In the genomic region with DNA sequence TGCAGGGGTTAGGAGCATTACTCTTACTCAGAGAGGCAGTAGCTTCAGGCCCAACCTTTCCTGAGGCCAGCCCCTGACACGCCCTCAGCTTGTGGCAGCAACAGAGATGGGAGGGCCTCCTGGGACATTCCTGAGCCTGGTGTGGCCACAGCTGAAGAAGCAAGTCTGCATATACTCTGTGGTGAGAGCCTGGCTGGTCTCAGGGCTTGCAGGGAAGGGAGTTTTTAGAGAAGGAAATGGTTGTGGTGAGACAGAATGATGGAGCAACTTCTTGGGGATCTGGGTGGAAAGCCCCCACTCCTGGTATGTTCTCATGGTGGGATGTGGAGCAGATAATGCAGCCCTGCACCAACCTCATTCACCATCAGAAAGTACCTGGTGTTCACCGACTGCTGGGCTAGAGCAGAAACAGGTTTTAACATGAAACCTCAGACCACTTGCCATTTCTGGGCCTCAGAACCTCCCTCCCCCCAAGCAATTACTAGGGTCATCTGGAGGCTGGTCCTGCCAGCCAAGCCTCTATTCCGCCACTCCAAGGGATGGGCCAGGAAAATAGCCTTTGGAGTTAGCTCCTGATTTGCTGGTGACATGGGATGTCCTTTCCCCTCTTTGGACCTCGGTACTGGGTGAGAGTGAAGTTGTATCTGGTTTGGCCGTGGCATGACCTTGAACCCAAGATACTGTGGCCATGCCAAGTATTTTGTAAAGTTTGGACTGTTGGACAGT, we compare ENCODE assay signal across 8 cellular contexts. TPM values are rescaled to one million over a fixed set of nuclear protein-coding genes. Genes with fewer than 3 reads are reported as not detected.
DNase-seq lines count a peak whose midpoint lies in the region; ATAC-seq and TF ChIP-seq lines count a peak whose summit lies in the region.

No MANE protein-coding gene starts in this region.

- H3K9ac ChIP-seq in OCI-LY1 (ENCODE audit: low read length) = peak overlapping the region; percentile 24; the same call in 1 of the 2 replicates

- TF ChIP-seq POLR2A in GM18951 (IDR thresholded peaks at IDR 0.05; ENCODE audit: extremely low read depth, insufficient read depth, insufficient read length) (peak; percentile 40), sigmoid colon (IDR thresholded peaks at IDR 0.05) (no peak)

- no peak for TF ChIP-seq EP300 in sigmoid colon (IDR thresholded peaks at IDR 0.05)

- TF ChIP-seq CTCF in OCI-LY1 (IDR thresholded peaks at IDR 0.05; ENCODE audit: low read length) (no peak), sigmoid colon (IDR thresholded peaks at IDR 0.05) (no peak)

- H3K27ac ChIP-seq in OCI-LY1 (ENCODE audit: low read depth, low read length, poor library complexity, severe bottlenecking) (peak overlapping the region; percentile 90), sigmoid colon (peak overlapping the region in 3 of 4 donors; percentile 37 to 59 (median 52))

- H3K36me3 ChIP-seq in OCI-LY1 (ENCODE audit: insufficient read depth, low read length) (no peaks in the 10 kb centered on the region), sigmoid colon (no peaks in the 10 kb centered on the region)

- no peaks in the 10 kb centered on the region for H3K9me3 ChIP-seq in OCI-LY1 (ENCODE audit: low read length)
- no peaks in the 10 kb centered on the region for H3K9me3 ChIP-seq in sigmoid colon

- H3K9me2 ChIP-seq in OCI-LY1 (ENCODE audit: low read depth, low read length) = no peaks in the 10 kb centered on the region

- no peaks in the 10 kb centered on the region for H4K20me1 ChIP-seq in OCI-LY1 (ENCODE audit: insufficient read depth, low read length)

- H3F3A ChIP-seq in OCI-LY1 (ENCODE audit: insufficient read depth, low read length) = no peaks in the 10 kb centered on the region

- no peaks in the 10 kb centered on the region for H3K79me2 ChIP-seq in OCI-LY1 (ENCODE audit: insufficient read depth, low read length)

- H3K27me3 ChIP-seq in OCI-LY1 (ENCODE audit: insufficient read depth, low read length) = no peaks in the 10 kb centered on the region
- H3K27me3 ChIP-seq in sigmoid colon = no peaks in the 10 kb centered on the region

- 37 to 50% methylated on average over 5 of the region's 5 CpGs for WGBS in sigmoid colon, 2 donors

- DNase-seq in Ammon's horn (ENCODE audit: low spot score) = peak; percentile 85
- DNase-seq in activated effector memory CD4-positive, alpha-beta T cell treated with anti-CD3 and anti-CD28 coated beads, Interleukin-2, amount 50 U/mL, for 16 hours = peak; percentile 83
- peak; percentile 87 for DNase-seq in Right ventricle myocardium inferior (ENCODE audit: missing footprints)
- peak; percentile 83 for DNase-seq in sigmoid colon
- no peak for DNase-seq in NCI-H128 (lab: John Stamatoyannopoulos, UW; ENCODE audit: unreplicated experiment)

- peak overlapping the region; percentile 31 for H3K4me3 ChIP-seq in OCI-LY1 (ENCODE audit: low read depth, low read length, poor library complexity, severe bottlenecking)
- no peak overlapping the region for H3K4me3 ChIP-seq in sigmoid colon

- intact Hi-C loops in Right ventricle myocardium inferior (cut with DNase I) = loop anchor here (2.0 kb wide), 1 partner anchor 16 kb away; no protein-coding TSS in a partner anchor
- intact Hi-C loops in sigmoid colon (cut with DNase I) = no loop called here

- peak overlapping the region; percentile 57 for H3K4me2 ChIP-seq in OCI-LY1 (ENCODE audit: low read length)

- ATAC-seq in HG03066 (IDR thresholded peaks at IDR 0.05; ENCODE audit: low read depth, unreplicated experiment) (peak; percentile 81), Right ventricle myocardium inferior (peak; percentile 73)

- in situ Hi-C loops in GM18951 (cut with MboI; ENCODE audit: low sequenced_read_pairs, unreplicated experiment) = no loop called here

- H2AFZ ChIP-seq in OCI-LY1 (ENCODE audit: low read length) = no peak overlapping the region

- H3K4me1 ChIP-seq in OCI-LY1 (ENCODE audit: insufficient read depth, low read length, severe bottlenecking) = peaks cover 28% of the 10 kb centered on the region
- H3K4me1 ChIP-seq in sigmoid colon = peaks cover 0 to 34% (median 13%) of the 10 kb centered on the region in 4 donors

RNA-seq across cellular contexts. Expression of a gene that starts 28.0 kb away (rescaled TPM):
- 15.5 TPM for total RNA-seq in Right ventricle myocardium inferior
- total RNA-seq in sigmoid colon = 10 to 100 TPM; 14.5 to 28.9 (median 21.6) TPM
- 10 to 100 TPM; 43.2 to 50.7 (median 46.7) TPM for polyA plus RNA-seq in sigmoid colon

RNA-seq across cellular contexts. Expression of a gene that starts 44.0 kb away (rescaled TPM):
- total RNA-seq in Right ventricle myocardium inferior (129 TPM), sigmoid colon (100 to 1,000 TPM in 2 of 4 donors, 10 to 100 TPM in 2; 79.6 to 190 (median 98.8) TPM)
- polyA plus RNA-seq in sigmoid colon = 100 to 1,000 TPM; 139 to 202 (median 158) TPM
